25 cellular contexts compared by ENCODE assay signal in the genomic region with DNA sequence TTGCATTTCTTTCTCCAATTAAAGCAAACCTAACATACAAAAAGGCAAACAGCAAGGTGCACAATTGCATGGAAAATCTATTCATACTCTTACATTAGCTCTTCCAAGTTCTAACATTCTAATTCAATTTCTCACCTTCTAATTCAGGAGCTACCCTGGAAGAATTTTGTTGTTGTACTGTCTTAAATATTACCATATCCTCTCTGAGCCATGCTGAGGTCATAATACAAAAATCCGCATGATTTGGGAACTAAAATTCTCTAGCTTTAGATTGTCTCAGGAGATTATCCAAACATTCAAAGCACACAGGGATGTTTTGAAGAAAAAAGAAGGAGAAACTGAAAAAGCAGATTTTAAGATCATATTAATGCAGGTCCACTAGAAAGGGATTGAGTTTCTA.
DNase-seq lines count a peak whose midpoint lies in the region; ATAC-seq and TF ChIP-seq lines count a peak whose summit lies in the region.
"Had no signal": no experiment of that assay in that cellular context is flagged by ENCODE, and none has a peak within 500 bp of the region (broad histone marks: within the 10 kb centered on the region; RNA-seq: fewer than 3 reads in every experiment).

No MANE protein-coding gene starts in this region.

- H3K79me2 ChIP-seq in SK-N-SH (ENCODE audit: insufficient read depth): no peaks in the 10 kb centered on the region

- WGBS in SK-N-SH (ENCODE audit: low lambda C conversion rate): 30% methylated on average over 1 of the region's 1 CpG
- WGBS in thyroid gland, 2 donors: 89 to 93% methylated on average over 1 of the region's 1 CpG

- no peaks in the 10 kb centered on the region for H3K9me2 ChIP-seq in SK-N-SH

- no peak for TF ChIP-seq POLR2A in thyroid gland (IDR thresholded peaks at IDR 0.05)

- ATAC-seq in SK-N-SH treated with all-trans-retinoic acid at 6 μM for 48 hours (no peak; the same call in 2 of the 3 replicates), HG03025 (IDR thresholded peaks at IDR 0.05; ENCODE audit: low FRiP score, unreplicated experiment) (no peak), foreskin keratinocyte (no peak), GM19324 (IDR thresholded peaks at IDR 0.05; ENCODE audit: low FRiP score, unreplicated experiment) (no peak)
- ATAC-seq: body of pancreas; stimulated activated naive CD8-positive, alpha-beta T cell treated with anti-CD3 and anti-CD28 coated beads, Interleukin-15, Interleukin-2, amounts not matched to agents 100 U/mL and 50 U/mL, for 24 hours; T-cell had no signal

- no peak overlapping the region; the same call in 1 of the 2 replicates for H2AFZ ChIP-seq in SK-N-SH (ENCODE audit: low read depth)

- H4K20me1 ChIP-seq in SK-N-SH (ENCODE audit: insufficient read depth): no peaks in the 10 kb centered on the region

- H3K4me1 ChIP-seq in SK-N-SH (ENCODE audit: control insufficient read depth in 1 of 2, insufficient read depth in 2 of 2, low read depth in 1 of 2, low read length in 1 of 2) (peaks cover 0 to 15% of the 10 kb centered on the region in 2 experiments), thyroid gland (peaks cover 5 to 13% of the 10 kb centered on the region in 2 donors), foreskin keratinocyte (peaks cover 29% of the 10 kb centered on the region)
- H3K4me1 ChIP-seq: prostate gland, tibial artery had no signal

- no peak for DNase-seq in SK-N-SH
- no peak for DNase-seq in chondrocyte (ENCODE audit: low spot score)
- DNase-seq in non-pigmented ciliary epithelial cell (ENCODE audit: low read depth): peak; percentile 34
- DNase-seq in thyroid gland: no peak
- no peak for DNase-seq in foreskin keratinocyte
- DNase-seq: activated CD4-positive, CD25-positive, alpha-beta regulatory T cell treated with anti-CD3 and anti-CD28 coated beads, Interleukin-2, amount 50 U/mL, for 72 hours; activated T-cell treated with anti-CD3 and anti-CD28 coated beads for 4 hours; AML-193; body of pancreas; CD4-positive, alpha-beta T cell; MG63; NCI-H1417; NCI-H2081 treated with DMSO at 0.1 percent for 48 hours; NCI-H345; NCI-H748 treated with DMSO at 0.1 percent for 48 hours; SJCRH30; stimulated activated naive CD8-positive, alpha-beta T cell treated with anti-CD3 and anti-CD28 coated beads, Interleukin-15, Interleukin-2, amounts not matched to agents 100 U/mL and 50 U/mL, for 24 hours; T-cell; tibial artery had no signal

- H3K9me3 Mint-ChIP-seq in chondrocyte (ENCODE audit: low read depth): no peaks in the 10 kb centered on the region
- H3K9me3 Mint-ChIP-seq: CD4-positive, alpha-beta T cell; T-cell had no signal

- H3K36me3 ChIP-seq in SK-N-SH (replicated peaks in 1 of 2; ENCODE audit: control insufficient read depth in 1 of 2, insufficient read depth in 2 of 2, low read length in 1 of 2) (no peaks in the 10 kb centered on the region), thyroid gland (peaks cover 5 to 8% of the 10 kb centered on the region in 2 donors)
- H3K36me3 ChIP-seq: MG63, prostate gland had no signal

- H3K4me1 Mint-ChIP-seq in chondrocyte (ENCODE audit: low read depth): peaks cover 45% of the 10 kb centered on the region
- H3K4me1 Mint-ChIP-seq: T-cell had no signal

- H3F3A ChIP-seq in SK-N-SH (replicated peaks; ENCODE audit: insufficient read depth): peaks cover 10% of the 10 kb centered on the region

- H3K36me3 Mint-ChIP-seq in chondrocyte (ENCODE audit: low read depth): peaks cover 2% of the 10 kb centered on the region
- H3K36me3 Mint-ChIP-seq: activated naive CD8-positive, alpha-beta T cell; T-cell had no signal

- no peak overlapping the region for H3K4me3 Mint-ChIP-seq in chondrocyte (ENCODE audit: unreplicated experiment)
- H3K4me3 Mint-ChIP-seq: activated naive CD8-positive, alpha-beta T cell; CD4-positive, alpha-beta T cell; T-cell had no signal

- H3K27me3 ChIP-seq in SK-N-SH (ENCODE audit: insufficient read depth) (no peaks in the 10 kb centered on the region), thyroid gland (no peaks in the 10 kb centered on the region), foreskin keratinocyte (no peaks in the 10 kb centered on the region)
- H3K27me3 ChIP-seq: body of pancreas, MG63, SJCRH30, tibial artery had no signal

- H3K4me2 ChIP-seq in SK-N-SH: 0 out of 2 replicates have a peak overlapping the region, but pooled peaks have one; percentile 23

- intact Hi-C loops in thyroid gland (cut with DNase I): no loop called here

- TF ChIP-seq CTCF in SK-N-SH (IDR thresholded peaks at IDR 0.05) (no peak), chondrocyte (IDR thresholded peaks at IDR 0.05) (no peak), thyroid gland (IDR thresholded peaks at IDR 0.05) (no peak), foreskin keratinocyte (conservative IDR thresholded peaks at IDR 0.05) (no peak)

- H3K27ac Mint-ChIP-seq in chondrocyte (ENCODE audit: unreplicated experiment): peak overlapping the region; percentile 59
- H3K27ac Mint-ChIP-seq: activated naive CD8-positive, alpha-beta T cell; CD4-positive, alpha-beta T cell; T-cell had no signal

- H3K9me3 ChIP-seq in SK-N-SH: no peaks in the 10 kb centered on the region
- H3K9me3 ChIP-seq in thyroid gland: no peaks in the 10 kb centered on the region
- H3K9me3 ChIP-seq: body of pancreas, MG63, prostate gland, SJCRH30, tibial artery had no signal

- no peak for TF ChIP-seq RAD21 in SK-N-SH (IDR thresholded peaks at IDR 0.05; ENCODE audit: low read length)

- no peak for TF ChIP-seq EP300 in SK-N-SH (IDR thresholded peaks at IDR 0.05; ENCODE audit: borderline replicate concordance in 1 of 2, low read depth in 1 of 2, low read length in 1 of 2)

- peak overlapping the region; percentile 32; the same call in 1 of the 2 replicates for H3K9ac ChIP-seq in SK-N-SH

- H3K27ac ChIP-seq in SK-N-SH (ENCODE audit: low read depth in 2 of 2, low read length in 1 of 2) (peak overlapping the region in 1 of 2 experiments; percentile 76; a peak in 3 of 4 replicates), thyroid gland (peak overlapping the region in 2 of 3 donors; percentile 13 to 86), foreskin keratinocyte (no peak overlapping the region)
- H3K27ac ChIP-seq: 22Rv1, body of pancreas, prostate gland, SJCRH30, tibial artery had no signal

- no peak overlapping the region for H3K4me3 ChIP-seq in SK-N-SH (ENCODE audit: low read depth in 2 of 2, low read length in 1 of 2)
- H3K4me3 ChIP-seq in thyroid gland (replicated peaks in 1 of 3): no peak overlapping the region
- H3K4me3 ChIP-seq: body of pancreas, MG63, prostate gland, SJCRH30, tibial artery had no signal

- CTCF ChIA-PET in SK-N-SH (lab: Yijun Ruan, JAX): interaction anchor here (0.8 kb wide), 1 partner anchor 22 kb away, joined by 3 read pairs; no protein-coding TSS in a partner anchor

- no peaks in the 10 kb centered on the region for H3K27me3 Mint-ChIP-seq in chondrocyte (ENCODE audit: low read depth)

- POLR2A ChIA-PET in SK-N-SH (lab: Yijun Ruan, JAX): no interaction called here

TF ChIP-seq in SK-N-SH, 30 proteins besides CTCF, POLR2A, EP300 and RAD21 (continues in another document):
- TF ChIP-seq FOSL2 (IDR thresholded peaks at IDR 0.05; ENCODE audit: borderline replicate concordance, low read depth): 0 out of 2 replicates have a peak, but pooled peaks have one; percentile 10
- no peak for TF ChIP-seq MEF2A (IDR thresholded peaks at IDR 0.05; ENCODE audit: borderline replicate concordance, low read depth)
- TF ChIP-seq, protein P1, sequence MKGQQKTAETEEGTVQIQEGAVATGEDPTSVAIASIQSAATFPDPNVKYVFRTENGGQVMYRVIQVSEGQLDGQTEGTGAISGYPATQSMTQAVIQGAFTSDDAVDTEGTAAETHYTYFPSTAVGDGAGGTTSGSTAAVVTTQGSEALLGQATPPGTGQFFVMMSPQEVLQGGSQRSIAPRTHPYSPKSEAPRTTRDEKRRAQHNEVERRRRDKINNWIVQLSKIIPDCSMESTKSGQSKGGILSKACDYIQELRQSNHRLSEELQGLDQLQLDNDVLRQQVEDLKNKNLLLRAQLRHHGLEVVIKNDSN (IDR thresholded peaks at IDR 0.05; ENCODE audit: borderline replicate concordance, low read depth): no peak

TF ChIP-seq in SK-N-SH treated with all-trans-retinoic acid at 6 μM for 48 hours, 23 proteins besides CTCF, POLR2A, EP300 and RAD21 (continues in another document):
- TF ChIP-seq POU6F1 (CRISPR knock-in tag; IDR thresholded peaks at IDR 0.05; ENCODE audit: borderline replicate concordance, low read depth): no peak
- TF ChIP-seq, protein P2, sequence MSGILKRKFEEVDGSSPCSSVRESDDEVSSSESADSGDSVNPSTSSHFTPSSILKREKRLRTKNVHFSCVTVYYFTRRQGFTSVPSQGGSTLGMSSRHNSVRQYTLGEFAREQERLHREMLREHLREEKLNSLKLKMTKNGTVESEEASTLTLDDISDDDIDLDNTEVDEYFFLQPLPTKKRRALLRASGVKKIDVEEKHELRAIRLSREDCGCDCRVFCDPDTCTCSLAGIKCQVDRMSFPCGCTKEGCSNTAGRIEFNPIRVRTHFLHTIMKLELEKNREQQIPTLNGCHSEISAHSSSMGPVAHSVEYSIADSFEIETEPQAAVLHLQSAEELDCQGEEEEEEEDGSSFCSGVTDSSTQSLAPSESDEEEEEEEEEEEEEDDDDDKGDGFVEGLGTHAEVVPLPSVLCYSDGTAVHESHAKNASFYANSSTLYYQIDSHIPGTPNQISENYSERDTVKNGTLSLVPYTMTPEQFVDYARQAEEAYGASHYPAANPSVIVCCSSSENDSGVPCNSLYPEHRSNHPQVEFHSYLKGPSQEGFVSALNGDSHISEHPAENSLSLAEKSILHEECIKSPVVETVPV (CRISPR knock-in tag; IDR thresholded peaks at IDR 0.05): no peak
- no peak for TF ChIP-seq ISL1 (CRISPR knock-in tag; IDR thresholded peaks at IDR 0.05)
- TF ChIP-seq ESRRG (CRISPR knock-in tag; IDR thresholded peaks at IDR 0.05): no peak
- TF ChIP-seq GLIS3 (CRISPR knock-in tag; IDR thresholded peaks at IDR 0.05): no peak
- no peak for TF ChIP-seq PPARA (CRISPR knock-in tag; IDR thresholded peaks at IDR 0.05; ENCODE audit: borderline replicate concordance)
- no peak for TF ChIP-seq BACH2 (CRISPR knock-in tag; IDR thresholded peaks at IDR 0.05; ENCODE audit: borderline replicate concordance)
- no peak for TF ChIP-seq OSR1 (CRISPR knock-in tag; IDR thresholded peaks at IDR 0.05)
- TF ChIP-seq SNAI2 (CRISPR knock-in tag; IDR thresholded peaks at IDR 0.05): no peak
- no peak for TF ChIP-seq TOX (CRISPR knock-in tag; IDR thresholded peaks at IDR 0.05; ENCODE audit: borderline replicate concordance)
